In genomic region chr6:43239054-43239453, GRCh38 we compare ENCODE assay signal across 34 cellular contexts. TPM values are rescaled to one million over a fixed set of nuclear protein-coding genes. Genes with fewer than 3 reads are reported as not detected.
"Had no signal": no experiment of that assay in that cellular context is flagged by ENCODE, and none has a peak within 500 bp of the region (broad histone marks: within the 10 kb centered on the region; RNA-seq: fewer than 3 reads in every experiment).

No MANE protein-coding gene starts in this region.

- H3K36me3 ChIP-seq: colonic mucosa, esophagus squamous epithelium, gastrocnemius medialis, heart right ventricle, left lung, lower lobe of right lung had no signal

- H3K27ac ChIP-seq: colonic mucosa, epithelial cell of prostate, esophagus squamous epithelium, gastrocnemius medialis, heart right ventricle, left lung, lower lobe of right lung had no signal

- FAIRE-seq: endometrium, islet of Langerhans, keratinocyte had no signal

- DNase-seq: colonic mucosa; cortex of kidney; effector CD8-positive, alpha-beta T cell; effector memory CD8-positive, alpha-beta T cell; endodermal cell; erythroblast; esophagus squamous epithelium; foreskin fibroblast; foreskin melanocyte; gastrocnemius medialis; glutamatergic neuron; head of caudate nucleus; heart right ventricle; hippocampal formation; left cardiac atrium; left lung; left ventricle myocardium superior; lower lobe of right lung; mesenchymal stem cell; mucosa of descending colon; naive B cell had no signal

- H3K9me3 ChIP-seq: colonic mucosa, esophagus squamous epithelium, left lung, lower lobe of right lung, mucosa of descending colon had no signal

- ATAC-seq: effector memory CD8-positive, alpha-beta T cell; esophagus mucosa; gastrocnemius medialis; heart right ventricle; left cardiac atrium; left lung; left ventricle myocardium superior; lower lobe of right lung; mucosa of descending colon had no signal

- H3K4me3 ChIP-seq: colonic mucosa, esophagus squamous epithelium, gastrocnemius medialis, heart right ventricle, left lung, lower lobe of right lung, mucosa of descending colon had no signal

- H3K4me1 ChIP-seq: colonic mucosa, esophagus squamous epithelium, gastrocnemius medialis, heart right ventricle, left lung, lower lobe of right lung had no signal

RNA-seq across cellular contexts. Expression of gene TTBK1, which starts 4.2 kb away (rescaled TPM):
- total RNA-seq: dermis microvascular lymphatic vessel endothelial cell, esophagus mucosa, myocyte had no signal
- polyA plus RNA-seq: keratinocyte had no signal

RNA-seq across cellular contexts. Expression of gene SLC22A7, which starts 59.0 kb away (rescaled TPM):
- total RNA-seq: colonic mucosa, dermis microvascular lymphatic vessel endothelial cell, endodermal cell, esophagus mucosa, esophagus squamous epithelium, glomerular endothelial cell, kidney epithelial cell, left cardiac atrium, left lung, left ventricle myocardium superior, lower leg skin, lower lobe of right lung, lung microvascular endothelial cell, mesenteric fat pad, mesothelial cell of epicardium, myocyte had no signal
- polyA plus RNA-seq: keratinocyte had no signal
